1 cellular context compared by ENCODE assay signal in the genomic region with DNA sequence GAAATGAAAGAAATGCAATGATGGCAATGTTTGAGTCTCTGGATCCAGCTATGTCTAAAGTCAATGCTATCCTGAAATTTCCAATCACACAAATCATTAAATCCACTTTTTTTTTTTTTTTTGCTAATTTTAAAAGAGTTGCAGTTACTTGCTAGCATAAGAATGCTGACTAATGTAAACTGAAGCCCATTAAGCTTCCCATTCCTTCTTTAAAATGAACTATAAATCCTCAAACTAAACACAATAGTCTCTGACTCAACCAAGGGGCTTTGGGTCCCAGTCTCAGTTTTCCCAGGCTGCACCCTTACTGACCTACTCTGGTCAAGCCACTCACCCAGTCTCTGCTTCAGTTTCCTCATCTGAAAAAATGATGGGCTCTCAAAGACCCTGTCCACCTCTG.
TF ChIP-seq lines count a peak whose summit lies in the region.

No MANE protein-coding gene starts in this region.

TF ChIP-seq in IMR-90, 13 proteins besides CTCF, POLR2A, EP300 and RAD21:
- TF ChIP-seq BHLHE40 (IDR thresholded peaks at IDR 0.05; ENCODE audit: low read depth, low read length) = no peak
- TF ChIP-seq MAFK (IDR thresholded peaks at IDR 0.05; ENCODE audit: low read depth, low read length) = peak; percentile 76
- TF ChIP-seq CEBPB (IDR thresholded peaks at IDR 0.05; ENCODE audit: low read depth, low read length) = no peak
- TF ChIP-seq RFX5 (IDR thresholded peaks at IDR 0.05; ENCODE audit: low read depth, low read length) = no peak
